In the genomic region with DNA sequence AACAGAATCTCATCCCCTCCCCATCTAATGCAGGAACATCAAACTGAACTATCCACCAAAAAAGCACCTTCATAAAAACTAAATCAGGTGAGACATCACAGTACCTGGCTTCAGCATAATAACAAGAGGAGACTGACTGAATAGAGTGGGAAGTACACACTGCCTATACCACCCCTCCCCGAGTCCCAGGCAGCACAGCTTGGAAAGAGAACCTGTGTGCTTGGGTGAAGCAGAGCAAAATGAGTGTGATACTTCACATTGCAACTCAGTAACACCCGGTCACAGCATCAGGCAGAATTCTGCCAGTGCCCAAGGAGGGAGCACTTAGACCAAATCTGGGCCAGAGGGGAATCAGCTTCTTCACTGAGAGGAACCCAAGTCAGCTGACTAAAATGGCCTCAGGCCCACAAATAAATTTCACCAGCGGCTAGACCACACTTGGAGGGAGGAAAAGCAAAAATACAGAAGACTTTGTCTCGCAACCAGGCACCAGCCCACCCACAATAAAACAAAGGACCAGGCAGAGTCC, we compare ENCODE assay signal across 5 cellular contexts.
"Had no signal": no experiment of that assay in that cellular context is flagged by ENCODE, and none has a peak within 500 bp of the region (broad histone marks: within the 10 kb centered on the region; RNA-seq: fewer than 3 reads in every experiment).

No MANE protein-coding gene starts in this region.

- H3K4me3 Mint-ChIP-seq: HFFc6, IgD-negative memory B cell had no signal

- H3K4me3 ChIP-seq: GM23248, HAP-1 had no signal

- H3K27me3 Mint-ChIP-seq: IgD-negative memory B cell had no signal

- H3K9ac ChIP-seq: GM23248 had no signal

- H3K4me1 ChIP-seq: HAP-1 had no signal

- H3K27ac Mint-ChIP-seq: HFFc6, IgD-negative memory B cell had no signal

- DNase-seq: HFFc6 had no signal

- H3K27ac ChIP-seq: GM23248, HL-60 had no signal

- H2AFZ ChIP-seq: GM23248 had no signal

- H3K9me3 ChIP-seq: HAP-1 had no signal
